In the genomic region with DNA sequence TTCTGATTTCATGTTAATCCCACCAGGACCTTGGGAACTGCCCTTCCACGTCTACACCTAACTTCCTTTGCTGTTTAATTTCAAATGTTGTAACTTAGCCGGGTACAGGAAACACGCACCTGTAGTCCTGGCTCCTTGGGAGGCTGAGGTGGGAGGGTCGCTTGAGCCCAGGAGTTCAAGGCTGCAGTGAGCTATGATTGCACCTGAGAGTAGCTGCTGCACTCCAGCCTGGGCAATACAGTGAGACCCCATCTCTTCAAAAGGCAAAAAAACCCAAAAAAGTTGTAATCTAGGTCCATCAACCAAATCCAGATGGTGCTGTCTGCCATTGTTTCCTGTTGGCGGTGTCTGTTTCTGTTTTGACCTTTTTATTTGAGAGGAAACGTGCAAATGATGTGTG, we compare ENCODE assay signal across 3 cellular contexts.
TF ChIP-seq lines count a peak whose summit lies in the region.

No MANE protein-coding gene starts in this region.

TF ChIP-seq in HepG2, 621 proteins besides CTCF, POLR2A, EP300 and RAD21:
- TF ChIP-seq NR2F2 (IDR thresholded peaks at IDR 0.05; ENCODE audit: borderline replicate concordance, low read depth) (no peak), ZNF121 (CRISPR knock-in tag; IDR thresholded peaks at IDR 0.05) (0 out of 2 replicates have a peak, but pooled peaks have one; percentile 34), GFI1 (CRISPR knock-in tag; IDR thresholded peaks at IDR 0.05; ENCODE audit: borderline replicate concordance) (no peak), FOXO1 (CRISPR knock-in tag; IDR thresholded peaks at IDR 0.05) (no peak)

TF ChIP-seq in WTC11, 78 proteins besides CTCF, POLR2A, EP300 and RAD21:
- TF ChIP-seq NR2C2 (CRISPR knock-in tag; IDR thresholded peaks at IDR 0.05) (no peak), TEAD1 (CRISPR knock-in tag; IDR thresholded peaks at IDR 0.05) (no peak), ZNF121 (CRISPR knock-in tag; IDR thresholded peaks at IDR 0.05) (peak; percentile 73)

TF ChIP-seq in GM12891, 5 proteins besides CTCF, POLR2A, EP300 and RAD21:
- TF ChIP-seq TAF1 (IDR thresholded peaks at IDR 0.05; ENCODE audit: low read depth, low read length) (no peak), POLR2AphosphoS5 (IDR thresholded peaks at IDR 0.05; ENCODE audit: low read depth, low read length) (no peak), POU2F2 (IDR thresholded peaks at IDR 0.05; ENCODE audit: low read depth, low read length) (no peak), PAX5 (IDR thresholded peaks at IDR 0.05; ENCODE audit: insufficient read depth, low read length, severe bottlenecking) (no peak), SPI1 (IDR thresholded peaks at IDR 0.05; ENCODE audit: low read depth, low read length) (no peak)
